Comparison of ENCODE assay signal across 1 cellular context in genomic region chr2:233690444-233690843, GRCh38.
TF ChIP-seq lines count a peak whose summit lies in the region.

No MANE protein-coding gene starts in this region.

TF ChIP-seq in H1, 55 proteins besides CTCF, POLR2A, EP300 and RAD21:
- no peak for TF ChIP-seq POLR2AphosphoS5 (IDR thresholded peaks at IDR 0.05; ENCODE audit: low read depth, low read length)
- no peak for TF ChIP-seq MAFK (IDR thresholded peaks at IDR 0.05; ENCODE audit: low read depth, low read length)
- TF ChIP-seq HDAC6 (IDR thresholded peaks at IDR 0.05; ENCODE audit: low read depth, low read length) = no peak
- TF ChIP-seq TCF12 (IDR thresholded peaks at IDR 0.05; ENCODE audit: low read depth, low read length) = no peak
- TF ChIP-seq SIX5 (IDR thresholded peaks at IDR 0.05; ENCODE audit: low read depth, low read length) = no peak
- no peak for TF ChIP-seq KDM1A (IDR thresholded peaks at IDR 0.05; ENCODE audit: borderline replicate concordance, low read length)
- no peak for TF ChIP-seq BCL11A (IDR thresholded peaks at IDR 0.05; ENCODE audit: low read depth in 2 of 2, low read length in 2 of 2)
- TF ChIP-seq SRF (IDR thresholded peaks at IDR 0.05; ENCODE audit: low read depth, low read length) = no peak
- TF ChIP-seq CHD2 (IDR thresholded peaks at IDR 0.05; ENCODE audit: low read length) = no peak
- no peak for TF ChIP-seq ATF3 (IDR thresholded peaks at IDR 0.05; ENCODE audit: insufficient read depth, low read depth, low read length)
- TF ChIP-seq RNF2 (IDR thresholded peaks at IDR 0.05; ENCODE audit: borderline replicate concordance, low read depth, low read length, missing control alignments, poor library complexity, severe bottlenecking) = no peak
- TF ChIP-seq ASH2L (IDR thresholded peaks at IDR 0.05; ENCODE audit: low read length) = no peak
- no peak for TF ChIP-seq CBX8 (IDR thresholded peaks at IDR 0.05; ENCODE audit: borderline replicate concordance, low read depth, low read length)
- TF ChIP-seq BRCA1 (IDR thresholded peaks at IDR 0.05; ENCODE audit: low read depth, low read length) = no peak
- no peak for TF ChIP-seq RXRA (IDR thresholded peaks at IDR 0.05; ENCODE audit: insufficient read depth, low read depth, low read length)
- no peak for TF ChIP-seq GTF2F1 (IDR thresholded peaks at IDR 0.05; ENCODE audit: borderline replicate concordance, low read depth, low read length)
- TF ChIP-seq SP1 (IDR thresholded peaks at IDR 0.05; ENCODE audit: low read depth, low read length) = no peak
